29 cellular contexts compared by ENCODE assay signal in genomic region chr4:47101453-47101852, GRCh38.
"Had no signal": no experiment of that assay in that cellular context is flagged by ENCODE, and none has a peak within 500 bp of the region (broad histone marks: within the 10 kb centered on the region; RNA-seq: fewer than 3 reads in every experiment).

No MANE protein-coding gene starts in this region.

- DNase-seq: activated B cell treated with CpG ODN at 0.5 μM for 24 hours; activated CD4-positive, alpha-beta memory T cell treated with anti-CD3 and anti-CD28 coated beads for 36 hours; activated CD4-positive, alpha-beta T cell treated with anti-CD3 and anti-CD28 coated beads for 4 hours; activated CD4-positive, alpha-beta T cell treated with anti-CD3 and anti-CD28 coated beads, Interleukin-2, amount 10 ng/mL, durations not matched to agents 24 days and 14 days; activated CD4-positive, alpha-beta T cell treated with anti-CD3 and anti-CD28 coated beads, Interleukin-2, amount 50 U/mL, for 1 hour; activated CD4-positive, alpha-beta T cell treated with anti-CD3 and anti-CD28 coated beads, Interleukin-2, amount 50 U/mL, for 4 hours; activated CD4-positive, CD25-positive, alpha-beta regulatory T cell treated with anti-CD3 and anti-CD28 coated beads, Interleukin-2, amount 50 U/mL, for 72 hours; activated CD8-positive, alpha-beta memory T cell treated with anti-CD3 and anti-CD28 coated beads, Interleukin-2, amount 50 U/mL, for 4 hours; activated CD8-positive, alpha-beta T cell treated with anti-CD3 and anti-CD28 coated beads for 36 hours; activated effector memory CD4-positive, alpha-beta T cell treated with anti-CD3 and anti-CD28 coated beads, Interleukin-2, amount 50 U/mL, for 16 hours; activated gamma-delta T cell treated with Interleukin-2 at 50 U/mL for 16 hours; activated naive CD4-positive, alpha-beta T cell; activated naive CD4-positive, alpha-beta T cell treated with anti-CD3 and anti-CD28 coated beads for 36 hours; activated naive CD4-positive, alpha-beta T cell treated with anti-CD3 and anti-CD28 coated beads, Interleukin-2, amount 50 U/mL, for 16 hours; activated naive CD8-positive, alpha-beta T cell treated with anti-CD3 and anti-CD28 coated beads for 36 hours; activated T-cell treated with anti-CD3 and anti-CD28 coated beads for 4 hours; activated T-cell treated with anti-CD3 and anti-CD28 coated beads, Interleukin-2, amount 50 U/mL, for 1 hour; activated T-cell treated with anti-CD3 and anti-CD28 coated beads, Interleukin-2, amount 50 U/mL, for 4 hours; activated T-cell treated with anti-CD3 and anti-CD28 coated beads, Interleukin-2, amount 50 U/mL, for 72 hours; adrenal gland; amniotic stem cell; aorta; body of pancreas; brain microvascular endothelial cell; central memory CD4-positive, alpha-beta T cell; T-helper 2 cell; T-helper 9 cell had no signal

- H3K27me3 ChIP-seq: adrenal gland, body of pancreas, brain microvascular endothelial cell, breast epithelium had no signal

- H3K27ac ChIP-seq: adrenal gland, body of pancreas, brain microvascular endothelial cell, breast epithelium, VCaP had no signal

- H3K36me3 ChIP-seq: adrenal gland, brain microvascular endothelial cell, breast epithelium had no signal

- H3K4me3 ChIP-seq: adrenal gland, body of pancreas, breast epithelium had no signal

- H3K9me3 ChIP-seq: adrenal gland, body of pancreas, breast epithelium had no signal

- H3K4me1 ChIP-seq: adrenal gland, body of pancreas, breast epithelium had no signal
